Comparison of ENCODE assay signal across 25 cellular contexts in the genomic region with DNA sequence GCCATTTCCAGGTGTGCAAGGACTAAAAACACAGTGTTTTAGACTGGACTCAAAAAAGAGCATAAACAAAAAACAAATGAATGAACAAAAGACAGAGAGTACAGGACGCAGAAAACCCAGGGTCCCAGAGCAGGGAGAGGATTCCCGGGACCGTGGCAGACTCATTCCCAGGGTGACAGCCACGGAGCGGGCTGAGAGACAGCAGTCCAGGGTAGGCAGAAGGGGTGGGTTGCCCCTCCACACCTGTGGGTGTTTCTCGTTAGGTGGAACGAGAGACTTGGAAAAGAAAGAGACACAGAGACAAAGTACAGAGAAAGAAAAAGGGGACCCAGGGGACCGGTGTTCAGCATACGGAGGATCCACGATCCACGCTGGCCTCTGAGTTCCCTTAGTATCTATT.
"Had no signal": no experiment of that assay in that cellular context is flagged by ENCODE, and none has a peak within 500 bp of the region (broad histone marks: within the 10 kb centered on the region; RNA-seq: fewer than 3 reads in every experiment).

No MANE protein-coding gene starts in this region.

- H2AFZ ChIP-seq: parathyroid adenoma had no signal

- H3K4me3 Mint-ChIP-seq: immature natural killer cell; naive thymus-derived CD8-positive, alpha-beta T cell; nephron progenitor cell; stimulated activated memory B cell treated with anti-CD40 and anti-IgM and Interleukin-4, amounts not matched to agents 10 μg/mL and 1 μg/mL and 100 μg/mL, for 72 hours; type B pancreatic cell had no signal

- ATAC-seq: gastrocnemius medialis; naive thymus-derived CD8-positive, alpha-beta T cell; stimulated activated memory B cell treated with anti-CD40 and anti-IgM and Interleukin-4, amounts not matched to agents 10 μg/mL and 1 μg/mL and 100 μg/mL, for 72 hours; stimulated activated naive CD8-positive, alpha-beta T cell treated with anti-CD3 and anti-CD28 coated beads, Interleukin-15, Interleukin-2, amounts not matched to agents 100 U/mL and 50 U/mL, for 24 hours had no signal

- H3K36me3 ChIP-seq: gastrocnemius medialis, neutrophil, prostate gland, right atrium auricular region, sigmoid colon, tibial artery had no signal

- H3K27ac Mint-ChIP-seq: immature natural killer cell; naive thymus-derived CD8-positive, alpha-beta T cell; stimulated activated memory B cell treated with anti-CD40 and anti-IgM and Interleukin-4, amounts not matched to agents 10 μg/mL and 1 μg/mL and 100 μg/mL, for 72 hours had no signal

- H3K4me1 Mint-ChIP-seq: immature natural killer cell had no signal

- H3K79me2 ChIP-seq: parathyroid adenoma had no signal

- H3K36me3 Mint-ChIP-seq: immature natural killer cell; stimulated activated memory B cell treated with anti-CD40 and anti-IgM and Interleukin-4, amounts not matched to agents 10 μg/mL and 1 μg/mL and 100 μg/mL, for 72 hours; type B pancreatic cell had no signal

- H3K27ac ChIP-seq: dorsolateral prefrontal cortex, gastrocnemius medialis, neutrophil, parathyroid adenoma, prostate gland, right atrium auricular region, sigmoid colon, testis, tibial artery had no signal

- H3K27me3 ChIP-seq: dorsolateral prefrontal cortex, gastrocnemius medialis, right atrium auricular region, testis had no signal

- H3K9ac ChIP-seq: parathyroid adenoma had no signal

- H3K4me1 ChIP-seq: gastrocnemius medialis, prostate gland, right atrium auricular region, testis, tibial artery had no signal

- DNase-seq: cerebellar nuclear complex; dorsolateral prefrontal cortex; effector CD4-positive, alpha-beta T cell; foreskin fibroblast; gastrocnemius medialis; hypothalamus; immature natural killer cell; islet precursor cell; mesenchymal stem cell; midbrain; naive thymus-derived CD8-positive, alpha-beta T cell; nephron progenitor cell; sigmoid colon; stimulated activated CD4-positive, alpha-beta T cell treated with anti-CD3 and anti-CD28 coated beads, Interleukin-4, amount 100 ng/mL, for 4 hours; stimulated activated naive CD8-positive, alpha-beta T cell treated with anti-CD3 and anti-CD28 coated beads, Interleukin-15, Interleukin-2, amounts not matched to agents 100 U/mL and 50 U/mL, for 24 hours; substantia nigra; testis; tibial artery had no signal

- H3K4me3 ChIP-seq: dorsolateral prefrontal cortex, gastrocnemius medialis, lung, prostate gland, right atrium auricular region, sigmoid colon, testis, tibial artery had no signal

- H3K9me3 Mint-ChIP-seq: immature natural killer cell; naive thymus-derived CD8-positive, alpha-beta T cell; nephron progenitor cell; stimulated activated memory B cell treated with anti-CD40 and anti-IgM and Interleukin-4, amounts not matched to agents 10 μg/mL and 1 μg/mL and 100 μg/mL, for 72 hours had no signal

- H3K9me3 ChIP-seq: gastrocnemius medialis, neutrophil, prostate gland, right atrium auricular region, sigmoid colon, testis, tibial artery had no signal
